Comparison of ENCODE assay signal across 8 cellular contexts in genomic region chr16:66315210-66315825, GRCh38. TPM values are rescaled to one million over a fixed set of nuclear protein-coding genes. Genes with fewer than 3 reads are reported as not detected.
DNase-seq lines count a peak whose midpoint lies in the region; ATAC-seq, FAIRE-seq and TF ChIP-seq lines count a peak whose summit lies in the region.

No MANE protein-coding gene starts in this region.

- H3K27me3 ChIP-seq in small intestine (ENCODE audit: control insufficient read depth in 2 of 2, insufficient read depth in 2 of 2, low read length in 2 of 2), result no peaks in the 10 kb centered on the region

- no peak overlapping the region for H3K4me3 Mint-ChIP-seq in T-helper 17 cell

- in situ Hi-C loops in astrocyte of the cerebellum (cut with HindIII; ENCODE audit: low sequenced_read_pairs), result no loop called here

- H3K27me3 Mint-ChIP-seq in T-helper 17 cell, result peaks cover 39% of the 10 kb centered on the region

- WGBS in small intestine, 3 donors, result 4 to 8% (median 7%) methylated on average over 6 of the region's 6 CpGs

- peak; percentile 68 for DNase-seq in SIG-M5 treated with dmso at 0.1 percent for 504 hours (lab: John Stamatoyannopoulos, UW; ENCODE audit: unreplicated experiment)
- DNase-seq in SIG-M5 (lab: John Stamatoyannopoulos, UW), result no peak
- DNase-seq in NCI-H1436 (lab: John Stamatoyannopoulos, UW), result peak; percentile 77
- peak in 2 of 3 donors; percentile 14 to 32 for DNase-seq in T-helper 17 cell
- peak; percentile 59 for DNase-seq in astrocyte of the cerebellum (ENCODE audit: low read depth)
- peak in 40 of 51 donors; percentile 5 to 74 (median 38) for DNase-seq in hypothalamus (lab: John Stamatoyannopoulos, UW)
- peak; percentile 70 for DNase-seq in small intestine

- H3K36me3 Mint-ChIP-seq in T-helper 17 cell (ENCODE audit: low read depth), result peaks cover 4% of the 10 kb centered on the region

- H3K36me3 ChIP-seq in small intestine (ENCODE audit: control insufficient read depth in 2 of 2, insufficient read depth in 2 of 2, low read length in 2 of 2), result no peaks in the 10 kb centered on the region

- no peak overlapping the region for H3K27ac Mint-ChIP-seq in T-helper 17 cell

- H3K4me1 ChIP-seq in small intestine (ENCODE audit: control insufficient read depth in 2 of 2, insufficient read depth in 1 of 2, low read depth in 1 of 2, low read length in 1 of 2), result no peaks in the 10 kb centered on the region

- ATAC-seq in HG02678 (IDR thresholded peaks at IDR 0.05; ENCODE audit: unreplicated experiment), result peak; percentile 91
- peak; percentile 85 for ATAC-seq in T-helper 17 cell

- FAIRE-seq in small intestine (lab: Jason Lieb, UNC), result no peak

- H3K4me3 ChIP-seq in astrocyte of the cerebellum (ENCODE audit: low read depth, low read length), result no peak overlapping the region
- no peak overlapping the region for H3K4me3 ChIP-seq in small intestine (ENCODE audit: low read depth in 1 of 2, low read length in 2 of 2)

- peaks cover 9% of the 10 kb centered on the region for H3K4me1 Mint-ChIP-seq in T-helper 17 cell

- no peak overlapping the region for H3K27ac ChIP-seq in small intestine (ENCODE audit: low read depth in 1 of 2, low read length in 1 of 2)

- peak; percentile 99 for TF ChIP-seq CTCF in astrocyte of the cerebellum (IDR thresholded peaks at IDR 0.05; ENCODE audit: low read depth, low read length, missing control alignments)

- H3K9me3 ChIP-seq in T-helper 17 cell (ENCODE audit: control insufficient read depth, low read length, poor library complexity, severe bottlenecking) (no peaks in the 10 kb centered on the region), small intestine (ENCODE audit: control insufficient read depth, low read depth) (no peaks in the 10 kb centered on the region)

RNA-seq across cellular contexts. Expression of gene CDH5, which starts 51.2 kb away (rescaled TPM):
- not detected for total RNA-seq in T-helper 17 cell
- polyA plus RNA-seq in small intestine, result 10 to 100 TPM in 1 of 3 donors, under 1 TPM in 2; 0.45 to 28.8 (median 0.81) TPM
